Comparison of ENCODE assay signal across 2 cellular contexts in genomic region chr1:160620942-160621632, GRCh38.
TF ChIP-seq lines count a peak whose summit lies in the region.

No MANE protein-coding gene starts in this region.

TF ChIP-seq in GM12878, 131 proteins besides CTCF, POLR2A, EP300 and RAD21 (continues in another document):
- TF ChIP-seq NFIC (IDR thresholded peaks at IDR 0.05; ENCODE audit: low read depth, low read length), result peak; percentile 34
- TF ChIP-seq ATF2 (IDR thresholded peaks at IDR 0.05; ENCODE audit: low read length), result peak; percentile 18; the same call in 1 of the 2 replicates
- TF ChIP-seq BHLHE40 (IDR thresholded peaks at IDR 0.05; ENCODE audit: borderline replicate concordance in 1 of 2, low read depth in 2 of 2, low read length in 1 of 2), result peak in 1 of 2 experiments; percentile 39; a peak in 1 of 4 replicates
- peak; percentile 70 for TF ChIP-seq E2F8 (IDR thresholded peaks at IDR 0.05; ENCODE audit: low read depth, partially characterized antibody)
- TF ChIP-seq FOXM1 (IDR thresholded peaks at IDR 0.05; ENCODE audit: low read depth, low read length), result 0 out of 2 replicates have a peak, but pooled peaks have one; percentile 8
- TF ChIP-seq MEF2A (IDR thresholded peaks at IDR 0.05; ENCODE audit: insufficient read depth, low read depth, low read length), result no peak
- TF ChIP-seq ZSCAN29 (IDR thresholded peaks at IDR 0.05), result no peak
- peak; percentile 80 for TF ChIP-seq PKNOX1 (IDR thresholded peaks at IDR 0.05)
- TF ChIP-seq ZBTB4 (CRISPR knock-in tag; IDR thresholded peaks at IDR 0.05), result no peak
- peak; percentile 58; the same call in 1 of the 2 replicates for TF ChIP-seq SMAD5 (IDR thresholded peaks at IDR 0.05; ENCODE audit: low read depth)
- TF ChIP-seq RAD51 (IDR thresholded peaks at IDR 0.05), result peak; percentile 35; the same call in 1 of the 2 replicates
- no peak for TF ChIP-seq HDAC6 (IDR thresholded peaks at IDR 0.05; ENCODE audit: unreplicated experiment)

TF ChIP-seq in GM23338, 12 proteins besides CTCF, POLR2A, EP300 and RAD21:
- TF ChIP-seq ZNF114 (CRISPR knock-in tag; IDR thresholded peaks at IDR 0.05) (no peak), POLR2AphosphoS5 (IDR thresholded peaks at IDR 0.05; ENCODE audit: low read depth) (no peak), NANOG (IDR thresholded peaks at IDR 0.05; ENCODE audit: borderline replicate concordance) (no peak), JUNB (IDR thresholded peaks at IDR 0.05; ENCODE audit: unreplicated experiment) (no peak), STAT1 (IDR thresholded peaks at IDR 0.05; ENCODE audit: unreplicated experiment) (no peak), EZH2phosphoT487 (IDR thresholded peaks at IDR 0.05; ENCODE audit: unreplicated experiment) (no peak), CREB1 (CRISPR knock-in tag; IDR thresholded peaks at IDR 0.05; ENCODE audit: low read depth) (no peak), REST (IDR thresholded peaks at IDR 0.05; ENCODE audit: unreplicated experiment) (no peak), ETS1 (IDR thresholded peaks at IDR 0.05) (no peak), EZH2 (IDR thresholded peaks at IDR 0.05; ENCODE audit: low read depth, unreplicated experiment) (no peak), ZNF462 (CRISPR knock-in tag; IDR thresholded peaks at IDR 0.05) (no peak), ZNF331 (CRISPR knock-in tag; IDR thresholded peaks at IDR 0.05; ENCODE audit: low read depth) (no peak)
TF ChIP-seq in GM23338: peak in this region for 0.
